ENCODE assay signal across 8 cellular contexts in genomic region chr4:117134386-117134785, GRCh38. TPM values are rescaled to one million over a fixed set of nuclear protein-coding genes. Genes with fewer than 3 reads are reported as not detected.
DNase-seq lines count a peak whose midpoint lies in the region; ATAC-seq, FAIRE-seq and TF ChIP-seq lines count a peak whose summit lies in the region.

No MANE protein-coding gene starts in this region.

- H3K27me3 Mint-ChIP-seq in brain, result peaks cover 4% of the 10 kb centered on the region
- no peaks in the 10 kb centered on the region for H3K27me3 Mint-ChIP-seq in activated CD4-positive, alpha-beta T cell treated with anti-CD3 and anti-CD28 coated beads, Interleukin-2, amount 10 ng/mL, durations not matched to agents 7 days and 5 days

- no peak overlapping the region for H3K27ac ChIP-seq in HepG2 (ENCODE audit: extremely low read length, insufficient read depth, low read length)

- H3K27me3 ChIP-seq in HepG2 (ENCODE audit: control insufficient read depth in 1 of 2, insufficient read depth in 2 of 2, low read length in 2 of 2), result no peaks in the 10 kb centered on the region

- peaks cover 15% of the 10 kb centered on the region for H3K4me1 Mint-ChIP-seq in brain
- H3K4me1 Mint-ChIP-seq in activated CD4-positive, alpha-beta T cell treated with anti-CD3 and anti-CD28 coated beads, Interleukin-2, amount 10 ng/mL, durations not matched to agents 7 days and 5 days, result no peaks in the 10 kb centered on the region

- 1% methylated on average over 4 of the region's 4 CpGs for WGBS in HepG2 (ENCODE audit: low lambda C conversion rate)

- H3K9me3 ChIP-seq in HepG2 (ENCODE audit: low read length), result no peaks in the 10 kb centered on the region; the same call in 1 of the 2 replicates

- TF ChIP-seq RAD21 in HepG2 (CRISPR knock-in tag; IDR thresholded peaks at IDR 0.05), result no peak

- intact Hi-C loops in HepG2 (cut with micrococcal nuclease; ENCODE audit: unreplicated experiment), result loop anchor here (5.0 kb wide), 1 partner anchor 568 kb away; no protein-coding TSS in a partner anchor

- H3K36me3 Mint-ChIP-seq in brain, result peaks cover 3% of the 10 kb centered on the region
- no peaks in the 10 kb centered on the region for H3K36me3 Mint-ChIP-seq in activated CD4-positive, alpha-beta T cell treated with anti-CD3 and anti-CD28 coated beads, Interleukin-2, amount 10 ng/mL, durations not matched to agents 7 days and 5 days (ENCODE audit: low read depth)

- TF ChIP-seq CTCF in brain (conservative IDR thresholded peaks at IDR 0.05) (peak; percentile 78 to 81), HepG2 (CRISPR knock-in tag; IDR thresholded peaks at IDR 0.05) (peak; percentile 62)

- BruUV-seq in HepG2 (replicated peaks; lab: Mats Ljungman, UMichigan), result no TSS peak

- POLR2A ChIA-PET in HepG2 (lab: Yijun Ruan, JAX), result no interaction called here
- POLR2A ChIA-PET in activated CD4-positive, alpha-beta T cell treated with anti-CD3 and anti-CD28 coated beads, Interleukin-2, amount 10 ng/mL, durations not matched to agents 7 days and 5 days (lab: Charles Lee), result no interaction called here

- H2AFZ ChIP-seq in HepG2 (ENCODE audit: low read length), result no peak overlapping the region

- CTCF ChIA-PET in HepG2 (lab: Yijun Ruan, JAX; ENCODE audit: low intra/inter-chr PET ratio, low total read pairs), result interaction anchor here (1.4 kb wide), 1 partner anchor 1090 kb away, joined by 3 read pairs; no protein-coding TSS in a partner anchor
- CTCF ChIA-PET in activated CD4-positive, alpha-beta T cell treated with anti-CD3 and anti-CD28 coated beads, Interleukin-2, amount 10 ng/mL, durations not matched to agents 7 days and 5 days (lab: Charles Lee), result no interaction called here

- H3K36me3 ChIP-seq in HepG2 (replicated peaks in 1 of 2; ENCODE audit: control insufficient read depth in 1 of 2, insufficient read depth in 2 of 2, low read length in 2 of 2), result no peaks in the 10 kb centered on the region

- DNase-seq in A172 (ENCODE audit: low spot score) (peak; percentile 82), NCI-H2227 (lab: John Stamatoyannopoulos, UW; ENCODE audit: unreplicated experiment) (peak; percentile 75), HepG2 (ENCODE audit: low spot score) (peak; percentile 20), NK-92 (lab: John Stamatoyannopoulos, UW; ENCODE audit: unreplicated experiment) (no peak)
- DNase-seq in activated CD4-positive, alpha-beta T cell treated with anti-CD3 and anti-CD28 coated beads, Interleukin-2, amount 10 ng/mL, durations not matched to agents 7 days and 5 days, result no peak

- peak overlapping the region; percentile 22 to 65 (median 54) for H3K4me3 Mint-ChIP-seq in brain
- no peak overlapping the region for H3K4me3 Mint-ChIP-seq in activated CD4-positive, alpha-beta T cell treated with anti-CD3 and anti-CD28 coated beads, Interleukin-2, amount 10 ng/mL, durations not matched to agents 7 days and 5 days

- ATAC-seq in GM18868 (IDR thresholded peaks at IDR 0.05; ENCODE audit: unreplicated experiment), result peak; percentile 79
- peak; percentile 70 for ATAC-seq in HepG2
- no peak for ATAC-seq in HG02642 (IDR thresholded peaks at IDR 0.05; ENCODE audit: poor library complexity, unreplicated experiment)

- no peaks in the 10 kb centered on the region for H4K20me1 ChIP-seq in HepG2 (ENCODE audit: insufficient read depth, low read length)

- peaks cover 18 to 38% (median 25%) of the 10 kb centered on the region in 5 experiments for H3K9me3 Mint-ChIP-seq in brain
- no peaks in the 10 kb centered on the region for H3K9me3 Mint-ChIP-seq in activated CD4-positive, alpha-beta T cell treated with anti-CD3 and anti-CD28 coated beads, Interleukin-2, amount 10 ng/mL, durations not matched to agents 7 days and 5 days

- no peaks in the 10 kb centered on the region for H3K79me2 ChIP-seq in HepG2 (ENCODE audit: insufficient read depth, low read length)

- H3K4me2 ChIP-seq in HepG2 (ENCODE audit: low read depth, low read length), result no peak overlapping the region

- peak overlapping the region in 3 of 5 experiments; percentile 55 to 92 (median 84) for H3K27ac Mint-ChIP-seq in brain
- no peak overlapping the region for H3K27ac Mint-ChIP-seq in activated CD4-positive, alpha-beta T cell treated with anti-CD3 and anti-CD28 coated beads, Interleukin-2, amount 10 ng/mL, durations not matched to agents 7 days and 5 days

- TF ChIP-seq EP300 in HepG2 (IDR thresholded peaks at IDR 0.05; ENCODE audit: low read depth in 2 of 2, low read length in 2 of 2), result no peak
- TF ChIP-seq EP300 in HepG2 (CRISPR knock-in tag; IDR thresholded peaks at IDR 0.05; ENCODE audit: borderline replicate concordance), result no peak

- FAIRE-seq in HepG2 (lab: Jason Lieb, UNC), result no peak

- no peak overlapping the region for H3K4me3 ChIP-seq in HepG2 (replicated peaks in 1 of 3; ENCODE audit: insufficient read depth in 1 of 3, low read depth in 2 of 3, low read length in 3 of 3)

- in situ Hi-C loops in HepG2 (cut with HindIII; ENCODE audit: extremely low pct_ligation_motif_present, low pct_unique_long_range_greater_than_20kb), result loop anchor here (25.0 kb wide), 1 partner anchor 1103 kb away; no protein-coding TSS in a partner anchor

- no peak for TF ChIP-seq POLR2A in HepG2 (IDR thresholded peaks at IDR 0.05; ENCODE audit: insufficient read depth in 1 of 2, low read depth in 2 of 2, low read length in 2 of 2)

- no peaks in the 10 kb centered on the region for H3K4me1 ChIP-seq in HepG2 (ENCODE audit: insufficient read depth, low read length)

- no peak overlapping the region for H3K9ac ChIP-seq in HepG2 (ENCODE audit: insufficient read depth, low read depth, low read length)

TF ChIP-seq in HepG2, 621 proteins besides CTCF, POLR2A, EP300 and RAD21:
- peak; percentile 77 for TF ChIP-seq STAG1 (CRISPR knock-in tag; IDR thresholded peaks at IDR 0.05)
- peak; percentile 37; the same call in 1 of the 2 replicates for TF ChIP-seq SMC3 (IDR thresholded peaks at IDR 0.05; ENCODE audit: low read length)
- TF ChIP-seq MEIS2 (CRISPR knock-in tag; IDR thresholded peaks at IDR 0.05), result no peak

RNA-seq across cellular contexts. Expression of gene TRAM1L1, which starts 49.0 kb away (rescaled TPM):
- total RNA-seq in A172 (2014; rRNA removed; shearing (Covaris generic)), result not detected in 2 replicates
- polyA plus RNA-seq in brain (ENCODE audit: insufficient read depth, low read depth, low replicate concordance), result 1.6 TPM
- 0.36 and 0.44 TPM in 2 replicates for total RNA-seq in HepG2 (2016; rRNA removed; fragmentation: Illumina TruSeq; extraction: Trizol)
- 0.09 TPM in 1 of 2 replicates, not detected in the other for total RNA-seq in HepG2 (2016; cell fraction: cytosol; rRNA removed; fragmentation: Illumina TruSeq; extraction: Trizol; ENCODE audit: low read depth)
- 0.54 and 0.58 TPM in 2 replicates for total RNA-seq in HepG2 (2016; cell fraction: insoluble cytoplasmic fraction; rRNA removed; fragmentation: Illumina TruSeq; extraction: Trizol)
- total RNA-seq in HepG2 (2016; cell fraction: membrane; rRNA removed; fragmentation: Illumina TruSeq; extraction: Trizol), result 0.21 and 0.40 TPM in 2 replicates
- total RNA-seq in HepG2 (2016; cell fraction: nucleus; rRNA removed; fragmentation: Illumina TruSeq; extraction: Trizol), result 0.37 and 0.53 TPM in 2 replicates
- polyA plus RNA-seq in HepG2 (2011; rRNA removed), result 0.16 and 0.18 TPM in 2 replicates
- polyA plus RNA-seq in HepG2 (2011; cell fraction: cytosol; rRNA removed), result 0.09 and 0.13 TPM in 2 replicates
- polyA plus RNA-seq in HepG2 (2011; cell fraction: nucleus; rRNA removed), result 0.10 and 0.17 TPM in 2 replicates
- polyA plus RNA-seq in HepG2 (2012), result 0.15 and 0.38 TPM in 2 replicates
- 0.09 and 0.15 TPM in 2 replicates for polyA plus RNA-seq in HepG2 (2016; cell fraction: cytosol; fragmentation: Illumina TruSeq; extraction: Trizol; ENCODE audit: low read depth)
- polyA plus RNA-seq in HepG2 (2016; cell fraction: insoluble cytoplasmic fraction; fragmentation: Illumina TruSeq; extraction: Trizol; ENCODE audit: low read depth), result 0.36 and 0.58 TPM in 2 replicates
- 0.08 and 0.38 TPM in 2 replicates for polyA plus RNA-seq in HepG2 (2016; cell fraction: membrane; fragmentation: Illumina TruSeq; extraction: Trizol; ENCODE audit: low read depth)
- polyA plus RNA-seq in HepG2 (2016; cell fraction: nucleus; fragmentation: Illumina TruSeq; extraction: Trizol; ENCODE audit: insufficient read depth, low read depth), result 0.81 and 0.83 TPM in 2 replicates
- 0.20 TPM in 1 of 2 replicates, not detected in the other for polyA minus RNA-seq in HepG2 (2011; rRNA and poly(A)+ RNA removed; ENCODE audit: low replicate concordance)
- polyA minus RNA-seq in HepG2 (2011; cell fraction: cytosol; rRNA and poly(A)+ RNA removed), result not detected in 2 replicates
- 0.26 and 0.50 TPM in 2 replicates for polyA minus RNA-seq in HepG2 (2011; cell fraction: nucleus; rRNA and poly(A)+ RNA removed)
- not detected for total RNA-seq in activated CD4-positive, alpha-beta T cell treated with anti-CD3 and anti-CD28 coated beads, Interleukin-2, amount 10 ng/mL, durations not matched to agents 7 days and 5 days

Comparison
In these comparisons a context has a peak if more than half of its experiments do, and no peak if none do; other contexts are left out.
1. DNase-seq: peak in A172 (single experiment), NCI-H2227 (single experiment) and HepG2 (single experiment); none in activated CD4-positive, alpha-beta T cell treated with anti-CD3 and anti-CD28 coated beads, Interleukin-2, amount 10 ng/mL, durations not matched to agents 7 days and 5 days (single experiment) and NK-92 (single experiment).